ENCODE assay signal across 8 cellular contexts in genomic region chr3:167735233-167736107, GRCh38. TPM values are rescaled to one million over a fixed set of nuclear protein-coding genes. Genes with fewer than 3 reads are reported as not detected.
DNase-seq lines count a peak whose midpoint lies in the region; ATAC-seq and TF ChIP-seq lines count a peak whose summit lies in the region.

A gene with protein sequence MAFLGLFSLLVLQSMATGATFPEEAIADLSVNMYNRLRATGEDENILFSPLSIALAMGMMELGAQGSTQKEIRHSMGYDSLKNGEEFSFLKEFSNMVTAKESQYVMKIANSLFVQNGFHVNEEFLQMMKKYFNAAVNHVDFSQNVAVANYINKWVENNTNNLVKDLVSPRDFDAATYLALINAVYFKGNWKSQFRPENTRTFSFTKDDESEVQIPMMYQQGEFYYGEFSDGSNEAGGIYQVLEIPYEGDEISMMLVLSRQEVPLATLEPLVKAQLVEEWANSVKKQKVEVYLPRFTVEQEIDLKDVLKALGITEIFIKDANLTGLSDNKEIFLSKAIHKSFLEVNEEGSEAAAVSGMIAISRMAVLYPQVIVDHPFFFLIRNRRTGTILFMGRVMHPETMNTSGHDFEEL (plus strand): TSS chr3:167735721. CDS start chr3:167789129, 53,408 bp downstream.

- H3K9me3 Mint-ChIP-seq in chondrocyte (ENCODE audit: low read depth) = no peaks in the 10 kb centered on the region

- H3K36me3 Mint-ChIP-seq in chondrocyte (ENCODE audit: low read depth) = no peaks in the 10 kb centered on the region

- H3K27ac Mint-ChIP-seq in chondrocyte (ENCODE audit: unreplicated experiment) = no peak within 1 kb of the TSS

- H3K27me3 Mint-ChIP-seq in chondrocyte (ENCODE audit: low read depth) = peaks cover 13% of the 10 kb centered on the region

- DNase-seq in AG09319 (ENCODE audit: extremely low read depth, low read depth) (peak; percentile 53), NCI-H2227 (lab: John Stamatoyannopoulos, UW; ENCODE audit: unreplicated experiment) (peak; percentile 93), chondrocyte (ENCODE audit: low spot score) (peak; percentile 91), kidney tubule cell (ENCODE audit: low spot score) (peak; percentile 95)
- peak; percentile 53 to 57 (median 54) for DNase-seq in activated CD4-positive, CD25-positive, alpha-beta regulatory T cell (lab: John Stamatoyannopoulos, UW)
- peak; percentile 26 to 41 for DNase-seq in stimulated activated CD4-positive, alpha-beta T cell treated with anti-CD3 and anti-CD28 coated beads, Interleukin-1b, Interleukin-23, amount 100 ng/mL, for 1 hour (ENCODE audit: low read depth in 2 of 2)

- TF ChIP-seq CTCF in AG09319 (IDR thresholded peaks at IDR 0.05; ENCODE audit: low read depth, low read length) (no peak), chondrocyte (IDR thresholded peaks at IDR 0.05) (peak; percentile 10)

- ATAC-seq in GM19023 (IDR thresholded peaks at IDR 0.05; ENCODE audit: unreplicated experiment) (peak; percentile 60), HG03175 (IDR thresholded peaks at IDR 0.05; ENCODE audit: unreplicated experiment) (peak; percentile 61)

- no peaks in the 10 kb centered on the region for H3K4me1 Mint-ChIP-seq in chondrocyte (ENCODE audit: low read depth)

- H3K4me3 Mint-ChIP-seq in chondrocyte (ENCODE audit: unreplicated experiment) = no peak within 1 kb of the TSS

RNA-seq across cellular contexts. Expression of the gene that starts here (rescaled TPM):
- 1.3 to 2.5 TPM (median 2.4 TPM) in 3 replicates for total RNA-seq in chondrocyte

Comparison
In these comparisons a context has a peak if more than half of its experiments do, and no peak if none do; other contexts are left out.
1. Peak in every context shown above with its lines: DNase-seq and ATAC-seq.
2. DNase-seq: peak in every context shown above with its lines; median percentile 95 in kidney tubule cell; 93 in NCI-H2227; 91 in chondrocyte; 54 in activated CD4-positive, CD25-positive, alpha-beta regulatory T cell; 53 in AG09319; 34 in stimulated activated CD4-positive, alpha-beta T cell treated with anti-CD3 and anti-CD28 coated beads, Interleukin-1b, Interleukin-23, amount 100 ng/mL, for 1 hour.